8 cellular contexts compared by ENCODE assay signal in genomic region chr1:218346391-218347204, GRCh38. TPM values are rescaled to one million over a fixed set of nuclear protein-coding genes. Genes with fewer than 3 reads are reported as not detected.
A peak's percentile ranks its signal among the peaks of the same experiment; 100 is the strongest.
DNase-seq lines count a peak whose midpoint lies in the region; ATAC-seq and TF ChIP-seq lines count a peak whose summit lies in the region.

No MANE protein-coding gene starts in this region.

- H3K9me3 Mint-ChIP-seq in central memory CD8-positive, alpha-beta T cell, result no peaks in the 10 kb centered on the region
- no peaks in the 10 kb centered on the region for H3K9me3 Mint-ChIP-seq in type B pancreatic cell

- H3K27ac ChIP-seq in lower lobe of right lung, result peak overlapping the region; percentile 81

- H3K36me3 ChIP-seq in lower lobe of right lung, result no peaks in the 10 kb centered on the region

- TF ChIP-seq CTCF in lower lobe of right lung (IDR thresholded peaks at IDR 0.05) (no peak), type B pancreatic cell (conservative IDR thresholded peaks at IDR 0.05) (no peak)

- peak overlapping the region; percentile 64 for H3K4me3 ChIP-seq in lower lobe of right lung

- no peaks in the 10 kb centered on the region for H3K9me3 ChIP-seq in lower lobe of right lung

- peak; percentile 17 for ATAC-seq in central memory CD8-positive, alpha-beta T cell (replicated peaks; ENCODE audit: extremely low read depth, poor library complexity, severe bottlenecking)
- ATAC-seq in lower lobe of right lung (peak in 1 of 2 donors; percentile 34), GM21723 (IDR thresholded peaks at IDR 0.05; ENCODE audit: unreplicated experiment) (no peak), HG03442 (IDR thresholded peaks at IDR 0.05; ENCODE audit: unreplicated experiment) (no peak)

- DNase-seq in Daoy (ENCODE audit: low read depth) (peak; percentile 54), M059J (ENCODE audit: low read depth) (peak; percentile 63), lower lobe of right lung (no peak), type B pancreatic cell (ENCODE audit: extremely low spot score, unreplicated experiment) (no peak), NCI-H187 treated with DMSO at 0.1 percent for 48 hours (lab: John Stamatoyannopoulos, UW) (no peak)
- no peak for DNase-seq in central memory CD8-positive, alpha-beta T cell (ENCODE audit: low spot score in 2 of 2)

- H3K4me1 Mint-ChIP-seq in central memory CD8-positive, alpha-beta T cell, result peaks cover 7% of the 10 kb centered on the region
- H3K4me1 Mint-ChIP-seq in type B pancreatic cell (ENCODE audit: unreplicated experiment), result peaks cover 19% of the 10 kb centered on the region

- no peaks in the 10 kb centered on the region for H3K36me3 Mint-ChIP-seq in central memory CD8-positive, alpha-beta T cell (ENCODE audit: insufficient read depth)
- peaks cover 16% of the 10 kb centered on the region for H3K36me3 Mint-ChIP-seq in type B pancreatic cell

- no peak overlapping the region for H3K27ac Mint-ChIP-seq in central memory CD8-positive, alpha-beta T cell (ENCODE audit: low read depth)
- H3K27ac Mint-ChIP-seq in type B pancreatic cell, result peak overlapping the region; percentile 85

- H3K4me1 ChIP-seq in lower lobe of right lung, result peaks cover 22% of the 10 kb centered on the region

- no peaks in the 10 kb centered on the region for H3K27me3 Mint-ChIP-seq in central memory CD8-positive, alpha-beta T cell
- peaks cover 42% of the 10 kb centered on the region for H3K27me3 Mint-ChIP-seq in type B pancreatic cell

- H3K27me3 ChIP-seq in lower lobe of right lung (ENCODE audit: low read depth), result no peaks in the 10 kb centered on the region

- intact Hi-C loops in lower lobe of right lung (cut with DNase I), result no loop called here

- H3K4me3 Mint-ChIP-seq in central memory CD8-positive, alpha-beta T cell, result no peak overlapping the region
- H3K4me3 Mint-ChIP-seq in type B pancreatic cell, result no peak overlapping the region

RNA-seq across cellular contexts. Expression of gene TGFB2, which starts 1.5 kb away (rescaled TPM):
- 12.6 and 18.2 TPM in 2 replicates for total RNA-seq in Daoy (2014; rRNA removed; shearing (Covaris generic))
- 50.4 and 74.2 TPM in 2 replicates for total RNA-seq in M059J (2014; rRNA removed; shearing (Covaris generic))
- total RNA-seq in lower lobe of right lung (10.2 TPM), type B pancreatic cell (ENCODE audit: low replicate concordance) (18.4 and 207 TPM in 2 replicates)

Comparison
In these comparisons a context has a peak if more than half of its experiments do, and no peak if none do; other contexts are left out.
1. DNase-seq: peak in Daoy (single experiment) and M059J (single experiment); none in central memory CD8-positive, alpha-beta T cell (0 of 2), lower lobe of right lung (single experiment), type B pancreatic cell (single experiment) and NCI-H187 treated with DMSO at 0.1 percent for 48 hours (single experiment).